Comparison of ENCODE assay signal across 20 cellular contexts in genomic region chr19:41956621-41957020, GRCh38. TPM values are rescaled to one million over a fixed set of nuclear protein-coding genes. Genes with fewer than 3 reads are reported as not detected.
"Had no signal": no experiment of that assay in that cellular context is flagged by ENCODE, and none has a peak within 500 bp of the region (broad histone marks: within the 10 kb centered on the region; RNA-seq: fewer than 3 reads in every experiment).

No MANE protein-coding gene starts in this region.

- H3K27ac ChIP-seq: adrenal gland, epithelial cell of prostate, ovary, thoracic aorta had no signal

- ATAC-seq: sciatic nerve had no signal

- H3K4me3 ChIP-seq: adrenal gland, ovary, thoracic aorta had no signal

- H3K27me3 Mint-ChIP-seq: activated CD4-positive, alpha-beta T cell treated with anti-CD3 and anti-CD28 coated beads, Interleukin-2, amount 10 ng/mL, durations not matched to agents 24 days and 14 days had no signal

- H3K9me3 ChIP-seq: adrenal gland, ovary, thoracic aorta had no signal

- H3K36me3 ChIP-seq: ovary had no signal

- H3K27ac Mint-ChIP-seq: activated CD4-positive, alpha-beta T cell treated with anti-CD3 and anti-CD28 coated beads, Interleukin-2, amount 10 ng/mL, durations not matched to agents 24 days and 14 days; nephron progenitor cell had no signal

- H3K27me3 ChIP-seq: adrenal gland, ovary had no signal

- H3K9me3 Mint-ChIP-seq: activated CD4-positive, alpha-beta T cell treated with anti-CD3 and anti-CD28 coated beads, Interleukin-2, amount 10 ng/mL, durations not matched to agents 24 days and 14 days; nephron progenitor cell had no signal

- DNase-seq: activated CD4-positive, alpha-beta T cell treated with anti-CD3 and anti-CD28 coated beads, Interleukin-2, amount 10 ng/mL, durations not matched to agents 24 days and 14 days; activated CD4-positive, CD25-positive, alpha-beta regulatory T cell; activated CD8-positive, alpha-beta memory T cell treated with anti-CD3 and anti-CD28 coated beads for 24 hours; activated naive CD4-positive, alpha-beta T cell; adrenal gland; caudate nucleus; effector memory CD4-positive, alpha-beta T cell; foreskin melanocyte; head of caudate nucleus; kidney glomerular epithelial cell; mesendoderm; nephron progenitor cell; ovary; stimulated activated CD4-positive, alpha-beta T cell treated with anti-CD3 and anti-CD28 coated beads, Interleukin-12 subunit alpha, Interleukin-12 subunit beta, amount 100 ng/mL, for 4 hours; stimulated activated CD4-positive, alpha-beta T cell treated with anti-CD3 and anti-CD28 coated beads, Interleukin-2, amount 100 ng/mL, for 24 hours had no signal

- H3K4me3 Mint-ChIP-seq: activated CD4-positive, alpha-beta T cell treated with anti-CD3 and anti-CD28 coated beads, Interleukin-2, amount 10 ng/mL, durations not matched to agents 24 days and 14 days; nephron progenitor cell had no signal

RNA-seq across cellular contexts. Expression of gene ERFL, which starts 28.4 kb away (rescaled TPM):
- total RNA-seq: adrenal gland, liver, pulmonary artery endothelial cell had no signal
